25 cellular contexts compared by ENCODE assay signal in genomic region chr12:113445544-113446176, GRCh38. TPM values are rescaled to one million over a fixed set of nuclear protein-coding genes. Genes with fewer than 3 reads are reported as not detected.
DNase-seq lines count a peak whose midpoint lies in the region; ATAC-seq and TF ChIP-seq lines count a peak whose summit lies in the region.
"Had no signal": no experiment of that assay in that cellular context is flagged by ENCODE, and none has a peak within 500 bp of the region (broad histone marks: within the 10 kb centered on the region; RNA-seq: fewer than 3 reads in every experiment).

No MANE protein-coding gene starts in this region.

- DNase-seq in CD1c-positive myeloid dendritic cell (ENCODE audit: extremely low spot score) (peak; percentile 50), HL-60 (ENCODE audit: low read depth in 1 of 2, low spot score in 1 of 2) (peak; percentile 69 to 76), OCI-LY7 (ENCODE audit: low spot score) (peak; percentile 45), fibroblast of peridontal ligament (ENCODE audit: extremely low read depth) (peak; percentile 14), NCI-H2081 treated with DMSO at 0.1 percent for 48 hours (lab: John Stamatoyannopoulos, UW) (no peak), activated gamma-delta T cell treated with Interleukin-2 at 50 U/mL for 16 hours (no peak), T-helper 17 cell (no peak)
- no peak for DNase-seq in effector memory CD4-positive, alpha-beta T cell
- DNase-seq: activated effector memory CD4-positive, alpha-beta T cell treated with anti-CD3 and anti-CD28 coated beads, Interleukin-2, amount 50 U/mL, for 16 hours; C1 segment of cervical spinal cord; EL; heart right ventricle; mucosa of descending colon; NCI-H2171; NK-92 treated with Interleukin-12 subunit alpha and Interleukin-12 subunit beta, amount 100 ng/mL, for 24 hours; ovary; small intestine; upper lobe of left lung; WERI-Rb-1 had no signal

- no peak overlapping the region for H3K4me2 ChIP-seq in OCI-LY7 (ENCODE audit: low read length)

- BruUV-seq in OCI-LY7 (replicated peaks; lab: Mats Ljungman, UMichigan), result no TSS peak

- H3K4me1 Mint-ChIP-seq in T-helper 17 cell, result no peaks in the 10 kb centered on the region
- H3K4me1 Mint-ChIP-seq: stimulated activated effector memory CD8-positive, alpha-beta T cell treated with anti-CD3 and anti-CD28 coated beads, Interleukin-12 subunit alpha, Interleukin-12 subunit beta, amount 100 ng/mL, for 72 hours had no signal

- no peak for TF ChIP-seq CTCF in HL-60 (IDR thresholded peaks at IDR 0.05; ENCODE audit: insufficient read depth, low read length)
- TF ChIP-seq CTCF in OCI-LY7 (conservative IDR thresholded peaks at IDR 0.05; ENCODE audit: low read length), result no peak

- intact Hi-C loops in OCI-LY7 (cut with micrococcal nuclease; ENCODE audit: unreplicated experiment), result no loop called here

- POLR2A ChIA-PET in OCI-LY7 (lab: Charles Lee), result interaction anchor here (0.6 kb wide), 1 partner anchor 278 kb away, joined by 4 read pairs; no protein-coding TSS in a partner anchor

- no peak overlapping the region for H3K4me3 Mint-ChIP-seq in T-helper 17 cell
- H3K4me3 Mint-ChIP-seq: stimulated activated effector memory CD8-positive, alpha-beta T cell treated with anti-CD3 and anti-CD28 coated beads, Interleukin-12 subunit alpha, Interleukin-12 subunit beta, amount 100 ng/mL, for 72 hours had no signal

- H3K27ac Mint-ChIP-seq in T-helper 17 cell, result no peak overlapping the region
- H3K27ac Mint-ChIP-seq: stimulated activated effector memory CD8-positive, alpha-beta T cell treated with anti-CD3 and anti-CD28 coated beads, Interleukin-12 subunit alpha, Interleukin-12 subunit beta, amount 100 ng/mL, for 72 hours had no signal

- H3K4me3 ChIP-seq in HL-60 (replicated peaks; ENCODE audit: insufficient read depth, low read length) (no peak overlapping the region), OCI-LY7 (ENCODE audit: low read depth, low read length, poor library complexity, severe bottlenecking) (no peak overlapping the region)
- no peak overlapping the region for H3K4me3 ChIP-seq in effector memory CD4-positive, alpha-beta T cell (ENCODE audit: insufficient read depth, low read depth, low read length, poor library complexity, severe bottlenecking)
- H3K4me3 ChIP-seq: coronary artery, heart right ventricle, mucosa of descending colon, ovary, SK-N-MC, upper lobe of left lung had no signal

- H3K9me3 ChIP-seq in OCI-LY7 (ENCODE audit: low read length) (no peaks in the 10 kb centered on the region), T-helper 17 cell (ENCODE audit: control insufficient read depth, low read length, poor library complexity, severe bottlenecking) (no peaks in the 10 kb centered on the region)
- H3K9me3 ChIP-seq in effector memory CD4-positive, alpha-beta T cell (ENCODE audit: control insufficient read depth, low read length), result no peaks in the 10 kb centered on the region
- H3K9me3 ChIP-seq: mucosa of descending colon, ovary, upper lobe of left lung had no signal

- H2AFZ ChIP-seq in OCI-LY7 (ENCODE audit: low read length), result peak overlapping the region; percentile 5; the same call in 1 of the 2 replicates

- peaks cover 37% of the 10 kb centered on the region for H3K27me3 Mint-ChIP-seq in T-helper 17 cell

- no peaks in the 10 kb centered on the region for H4K20me1 ChIP-seq in OCI-LY7 (ENCODE audit: insufficient read depth, low read length)

- no peaks in the 10 kb centered on the region for H3K36me3 Mint-ChIP-seq in T-helper 17 cell (ENCODE audit: low read depth)
- H3K36me3 Mint-ChIP-seq: stimulated activated effector memory CD8-positive, alpha-beta T cell treated with anti-CD3 and anti-CD28 coated beads, Interleukin-12 subunit alpha, Interleukin-12 subunit beta, amount 100 ng/mL, for 72 hours had no signal

- H3K9me2 ChIP-seq in OCI-LY7 (ENCODE audit: insufficient read depth, low read length), result no peaks in the 10 kb centered on the region

- no peaks in the 10 kb centered on the region for H3K79me2 ChIP-seq in OCI-LY7 (ENCODE audit: insufficient read depth, low read depth, low read length)

- peak overlapping the region; percentile 19; the same call in 1 of the 2 replicates for H3K27ac ChIP-seq in HL-60 (replicated peaks)
- no peak overlapping the region for H3K27ac ChIP-seq in OCI-LY7 (ENCODE audit: low read depth, low read length, poor library complexity, severe bottlenecking)
- no peak overlapping the region for H3K27ac ChIP-seq in effector memory CD4-positive, alpha-beta T cell (ENCODE audit: insufficient read depth, low read length, poor library complexity, severe bottlenecking)
- H3K27ac ChIP-seq: coronary artery, heart right ventricle, ovary, SK-N-MC, upper lobe of left lung, WERI-Rb-1 had no signal

- no peaks in the 10 kb centered on the region for H3K27me3 ChIP-seq in HL-60 (ENCODE audit: insufficient read depth, poor library complexity, severe bottlenecking)
- H3K27me3 ChIP-seq in effector memory CD4-positive, alpha-beta T cell (replicated peaks; ENCODE audit: control insufficient read depth, insufficient read depth, low read length, poor library complexity, severe bottlenecking), result no peaks in the 10 kb centered on the region
- H3K27me3 ChIP-seq: ovary, upper lobe of left lung had no signal

- CTCF ChIA-PET in OCI-LY7 (lab: Charles Lee; ENCODE audit: unreplicated experiment), result interaction anchor here (0.6 to 0.8 kb wide), 2 partner anchors 20 to 467 kb away, joined by 3 to 4 read pairs; no protein-coding TSS in a partner anchor

- ATAC-seq in T-helper 17 cell, result no peak
- ATAC-seq: heart right ventricle; mucosa of descending colon; stimulated activated effector memory CD8-positive, alpha-beta T cell treated with anti-CD3 and anti-CD28 coated beads, Interleukin-12 subunit alpha, Interleukin-12 subunit beta, amount 100 ng/mL, for 72 hours had no signal

- peaks cover 6% of the 10 kb centered on the region for H3K4me1 ChIP-seq in OCI-LY7 (ENCODE audit: insufficient read depth, low read length, poor library complexity, severe bottlenecking)
- H3K4me1 ChIP-seq in effector memory CD4-positive, alpha-beta T cell (ENCODE audit: control insufficient read depth, insufficient read depth, low read length, poor library complexity, severe bottlenecking), result no peaks in the 10 kb centered on the region
- H3K4me1 ChIP-seq: heart right ventricle, upper lobe of left lung had no signal

- H3K36me3 ChIP-seq in OCI-LY7 (ENCODE audit: insufficient read depth, low read length), result no peaks in the 10 kb centered on the region
- H3K36me3 ChIP-seq in effector memory CD4-positive, alpha-beta T cell (ENCODE audit: control insufficient read depth, insufficient read depth, low read length), result no peaks in the 10 kb centered on the region
- H3K36me3 ChIP-seq: heart right ventricle, ovary, upper lobe of left lung, WERI-Rb-1 had no signal

RNA-seq across cellular contexts. Expression of gene SDSL, which starts 23.5 kb away (rescaled TPM):
- total RNA-seq in OCI-LY7 (2014; rRNA removed; shearing (Covaris generic)), result not detected in 2 replicates
- total RNA-seq in OCI-LY7 (2022) (not detected in 2 replicates), T-helper 17 cell (under 1 TPM in 1 of 2 donors, not detected in 1; 0.42 TPM)

RNA-seq across cellular contexts. Expression of gene LHX5, which starts 26.0 kb away (rescaled TPM):
- total RNA-seq in OCI-LY7 (2014; rRNA removed; shearing (Covaris generic)), result not detected in 2 replicates
- total RNA-seq in OCI-LY7 (2022) (not detected in 2 replicates), T-helper 17 cell (not detected)
- total RNA-seq: heart right ventricle, MCF 10A, mucosa of descending colon, ovary, upper lobe of left lung had no signal

RNA-seq across cellular contexts. Expression of gene SDS, which starts 42.0 kb away (rescaled TPM):
- total RNA-seq in OCI-LY7 (2014; rRNA removed; shearing (Covaris generic)), result not detected in 2 replicates
- not detected in 2 replicates for total RNA-seq in OCI-LY7 (2022)
- total RNA-seq in T-helper 17 cell, result not detected
- total RNA-seq: epithelial cell of proximal tubule, kidney epithelial cell, MCF 10A had no signal

Comparison
In these comparisons a context has a peak if more than half of its experiments do, and no peak if none do; other contexts are left out.
1. DNase-seq: peak in CD1c-positive myeloid dendritic cell (single experiment), HL-60 (2 of 2), OCI-LY7 (single experiment) and fibroblast of peridontal ligament (single experiment); none in NCI-H2081 treated with DMSO at 0.1 percent for 48 hours (single experiment), effector memory CD4-positive, alpha-beta T cell (0 of 3), activated gamma-delta T cell treated with Interleukin-2 at 50 U/mL for 16 hours (single experiment) and T-helper 17 cell (0 of 3).